In genomic region chr2:232339121-232340081, GRCh38 we compare ENCODE assay signal across 16 cellular contexts. TPM values are rescaled to one million over a fixed set of nuclear protein-coding genes. Genes with fewer than 3 reads are reported as not detected.
DNase-seq lines count a peak whose midpoint lies in the region; ATAC-seq and TF ChIP-seq lines count a peak whose summit lies in the region.
"Had no signal": no experiment of that assay in that cellular context is flagged by ENCODE, and none has a peak within 500 bp of the region (broad histone marks: within the 10 kb centered on the region; RNA-seq: fewer than 3 reads in every experiment).

No MANE protein-coding gene starts in this region.

- H3K9ac ChIP-seq in mesendoderm (ENCODE audit: low read length): no peak overlapping the region

- H3K27me3 Mint-ChIP-seq in CD14-positive monocyte (ENCODE audit: low read depth in 3 of 3): peaks cover 4 to 6% (median 5%) of the 10 kb centered on the region in 3 donors
- H3K27me3 Mint-ChIP-seq in chondrocyte (ENCODE audit: low read depth): no peaks in the 10 kb centered on the region

- no peaks in the 10 kb centered on the region for H3K27me3 ChIP-seq in H7 (ENCODE audit: control insufficient read depth, insufficient read depth, low read length)
- no peaks in the 10 kb centered on the region for H3K27me3 ChIP-seq in mesendoderm (ENCODE audit: insufficient read depth, low read length, poor library complexity)
- H3K27me3 ChIP-seq: breast epithelium, esophagus squamous epithelium had no signal

- H3K36me3 ChIP-seq in H7 (replicated peaks; ENCODE audit: control insufficient read depth, insufficient read depth, low read length) (no peaks in the 10 kb centered on the region), mesendoderm (ENCODE audit: control insufficient read depth, insufficient read depth, low read length) (no peaks in the 10 kb centered on the region)
- H3K36me3 ChIP-seq: breast epithelium had no signal

- peak; percentile 37 for DNase-seq in CD14-positive monocyte (ENCODE audit: low spot score)
- DNase-seq in H7: peak; percentile 89
- DNase-seq in chondrocyte (ENCODE audit: low spot score): peak; percentile 79
- DNase-seq in mesendoderm: peak; percentile 38
- DNase-seq in SHP77 (lab: John Stamatoyannopoulos, UW): no peak
- DNase-seq: esophagus squamous epithelium, NCI-H1105, retina, SIG-M5 had no signal

- H3K4me1 Mint-ChIP-seq in CD14-positive monocyte (no peaks in the 10 kb centered on the region), chondrocyte (ENCODE audit: low read depth) (no peaks in the 10 kb centered on the region)

- no peak overlapping the region for H2AK5ac ChIP-seq in mesendoderm (ENCODE audit: low read length)

- no peak overlapping the region for H2BK120ac ChIP-seq in mesendoderm (ENCODE audit: low read depth, low read length)

- no peaks in the 10 kb centered on the region for H3K4me1 ChIP-seq in mesendoderm (ENCODE audit: control insufficient read depth, low read depth, low read length)
- H3K4me1 ChIP-seq: breast epithelium, esophagus squamous epithelium had no signal

- H3K79me2 ChIP-seq in mesendoderm (ENCODE audit: control insufficient read depth, insufficient read depth, low read length): no peaks in the 10 kb centered on the region

- no peak overlapping the region for H2BK5ac ChIP-seq in mesendoderm (ENCODE audit: low read length)

- H4K5ac ChIP-seq in mesendoderm (ENCODE audit: low read length): no peak overlapping the region

- peaks cover 8 to 14% of the 10 kb centered on the region in 2 donors for H3K36me3 Mint-ChIP-seq in CD14-positive monocyte
- H3K36me3 Mint-ChIP-seq in chondrocyte (ENCODE audit: low read depth): no peaks in the 10 kb centered on the region

- no peak overlapping the region for H2BK15ac ChIP-seq in mesendoderm (replicated peaks; ENCODE audit: low read depth)

- H3K9me3 Mint-ChIP-seq in CD14-positive monocyte: no peaks in the 10 kb centered on the region
- no peaks in the 10 kb centered on the region for H3K9me3 Mint-ChIP-seq in chondrocyte (ENCODE audit: low read depth)

- peak overlapping the region; percentile 7 for H3K56ac ChIP-seq in mesendoderm (ENCODE audit: low read length)

- H3K4me3 ChIP-seq in H7 (ENCODE audit: insufficient read depth, low read depth, low read length) (no peak overlapping the region), mesendoderm (ENCODE audit: low read length) (no peak overlapping the region)
- H3K4me3 ChIP-seq: breast epithelium, esophagus squamous epithelium had no signal

- H3K4me3 Mint-ChIP-seq in CD14-positive monocyte (no peak overlapping the region), chondrocyte (ENCODE audit: unreplicated experiment) (no peak overlapping the region)

- no peak overlapping the region for H3K4me2 ChIP-seq in mesendoderm (ENCODE audit: low read length)

- H3K18ac ChIP-seq in mesendoderm (ENCODE audit: low read length): no peak overlapping the region

- no peaks in the 10 kb centered on the region for H3K79me1 ChIP-seq in mesendoderm (ENCODE audit: low read length)

- H3K4ac ChIP-seq in mesendoderm (ENCODE audit: low read depth, low read length): no peak overlapping the region

- H3K27ac Mint-ChIP-seq in CD14-positive monocyte (peak overlapping the region in 1 of 7 donors; percentile 51), chondrocyte (ENCODE audit: unreplicated experiment) (no peak overlapping the region)

- ATAC-seq in GM18867 (IDR thresholded peaks at IDR 0.05; ENCODE audit: unreplicated experiment) (no peak), HG02970 (IDR thresholded peaks at IDR 0.05; ENCODE audit: low FRiP score, unreplicated experiment) (no peak), GM21423 (IDR thresholded peaks at IDR 0.05; ENCODE audit: unreplicated experiment) (no peak)

- H3K23ac ChIP-seq in mesendoderm (ENCODE audit: low read length): no peak overlapping the region

- H4K8ac ChIP-seq in mesendoderm (ENCODE audit: low read depth, low read length): no peak overlapping the region

- H3K27ac ChIP-seq in mesendoderm (ENCODE audit: low read depth, low read length): no peak overlapping the region
- H3K27ac ChIP-seq: breast epithelium, esophagus squamous epithelium had no signal

- no peak for TF ChIP-seq CTCF in CD14-positive monocyte (IDR thresholded peaks at IDR 0.05)
- TF ChIP-seq CTCF in chondrocyte (IDR thresholded peaks at IDR 0.05): peak; percentile 39

- intact Hi-C loops in CD14-positive monocyte (cut with micrococcal nuclease): no loop called here

- WGBS in mesendoderm (ENCODE audit: extremely low coverage, insufficient coverage, low lambda C conversion rate): no CpG with 5 or more reads among the region's 23 CpGs

RNA-seq across cellular contexts. Expression of gene ALPP, which starts 39.1 kb away (rescaled TPM):
- not detected for polyA plus RNA-seq in CD14-positive monocyte
- 0.15 and 0.69 TPM in 2 replicates for total RNA-seq in H7 (2014; rRNA removed; shearing (Covaris generic))
- not detected in 3 replicates for total RNA-seq in chondrocyte
- polyA plus RNA-seq in mesendoderm (2013, experiment 1 of 2): 0.03 TPM
- polyA plus RNA-seq in mesendoderm (2013, experiment 2 of 2): not detected
- total RNA-seq: breast epithelium, esophagus squamous epithelium, HT1080, NCI-H460, subcutaneous adipose tissue had no signal

Comparison
In these comparisons a context has a peak if more than half of its experiments do, and no peak if none do; other contexts are left out.
1. DNase-seq: peak in CD14-positive monocyte (single experiment), H7 (single experiment), chondrocyte (single experiment) and mesendoderm (single experiment); none in SHP77 (0 of 2).